20 cellular contexts compared by ENCODE assay signal in genomic region chr20:31913431-31914157, GRCh38. TPM values are rescaled to one million over a fixed set of nuclear protein-coding genes. Genes with fewer than 3 reads are reported as not detected.
"Had no signal": no experiment of that assay in that cellular context is flagged by ENCODE, and none has a peak within 500 bp of the region (broad histone marks: within the 10 kb centered on the region; RNA-seq: fewer than 3 reads in every experiment).

No MANE protein-coding gene starts in this region.

- ATAC-seq: activated naive CD4-positive, alpha-beta T cell treated with anti-CD3 and anti-CD28 coated beads, Interleukin-2, amount 50 U/mL, for 72 hours; foreskin keratinocyte; left ventricle myocardium superior; mucosa of descending colon had no signal

- H3K4me3 ChIP-seq: ascending aorta, mucosa of descending colon, spleen, testis had no signal

- H3K4me3 Mint-ChIP-seq: activated CD4-positive, alpha-beta memory T cell treated with anti-CD3 and anti-CD28 coated beads for 36 hours had no signal

- H3K36me3 Mint-ChIP-seq: activated CD4-positive, alpha-beta memory T cell treated with anti-CD3 and anti-CD28 coated beads for 36 hours; activated naive CD4-positive, alpha-beta T cell treated with anti-CD3 and anti-CD28 coated beads, Interleukin-2, amount 50 U/mL, for 72 hours had no signal

- H3K27ac Mint-ChIP-seq: activated CD4-positive, alpha-beta memory T cell treated with anti-CD3 and anti-CD28 coated beads for 36 hours had no signal

- H3K9me3 ChIP-seq: ascending aorta, mucosa of descending colon, spleen, testis had no signal

- H3K36me3 ChIP-seq: ascending aorta, brain microvascular endothelial cell, spleen had no signal

- H3K4me1 ChIP-seq: ascending aorta, foreskin keratinocyte had no signal

- H3K27me3 ChIP-seq: ascending aorta, brain microvascular endothelial cell, spleen, testis had no signal

- DNase-seq: activated CD4-positive, alpha-beta memory T cell treated with anti-CD3 and anti-CD28 coated beads for 36 hours; activated CD4-positive, alpha-beta T cell treated with anti-CD3 and anti-CD28 coated beads for 48 hours; brain microvascular endothelial cell; caudate nucleus; dermis blood vessel endothelial cell; effector CD8-positive, alpha-beta T cell; foreskin keratinocyte; left ventricle myocardium superior; mucosa of descending colon; spleen; stimulated activated CD4-positive, alpha-beta T cell treated with anti-CD3 and anti-CD28 coated beads, Interleukin-4, amount 100 ng/mL, for 1 hour; stimulated activated naive CD4-positive, alpha-beta T cell; T1000; testis; trophoblast cell had no signal

- H3K9me3 Mint-ChIP-seq: activated CD4-positive, alpha-beta memory T cell treated with anti-CD3 and anti-CD28 coated beads for 36 hours; activated naive CD4-positive, alpha-beta T cell treated with anti-CD3 and anti-CD28 coated beads, Interleukin-2, amount 50 U/mL, for 72 hours had no signal

- H3K27ac ChIP-seq: ascending aorta, brain microvascular endothelial cell, foreskin keratinocyte, spleen, testis had no signal

RNA-seq across cellular contexts. Expression of gene TTLL9, which starts 43.2 kb away (rescaled TPM):
- total RNA-seq: activated CD4-positive, alpha-beta memory T cell treated with anti-CD3 and anti-CD28 coated beads for 36 hours; activated naive CD4-positive, alpha-beta T cell treated with anti-CD3 and anti-CD28 coated beads, Interleukin-2, amount 50 U/mL, for 72 hours; ascending aorta; dermis blood vessel endothelial cell; foreskin keratinocyte; left ventricle myocardium superior; T-helper 1 cell treated with Interleukin-12 subunit alpha and Interleukin-12 subunit beta and Interleukin-4 antibody, amounts not matched to agents 30 ng/mL and 1 ng/mL, for 36 hours had no signal
- polyA plus RNA-seq: foreskin keratinocyte had no signal

RNA-seq across cellular contexts. Expression of gene DUSP15, which starts 43.3 kb away (rescaled TPM):
- total RNA-seq: activated CD4-positive, alpha-beta memory T cell treated with anti-CD3 and anti-CD28 coated beads for 36 hours; activated naive CD4-positive, alpha-beta T cell treated with anti-CD3 and anti-CD28 coated beads, Interleukin-2, amount 50 U/mL, for 72 hours; foreskin keratinocyte; T-helper 1 cell treated with Interleukin-12 subunit alpha and Interleukin-12 subunit beta and Interleukin-4 antibody, amounts not matched to agents 30 ng/mL and 1 ng/mL, for 36 hours had no signal
- polyA plus RNA-seq: foreskin keratinocyte had no signal

RNA-seq across cellular contexts. Expression of gene XKR7, which starts 54.4 kb away (rescaled TPM):
- total RNA-seq: activated CD4-positive, alpha-beta memory T cell treated with anti-CD3 and anti-CD28 coated beads for 36 hours; ascending aorta; dermis blood vessel endothelial cell; foreskin keratinocyte; glomerular endothelial cell; left ventricle myocardium superior; omental fat pad; T-helper 1 cell treated with Interleukin-12 subunit alpha and Interleukin-12 subunit beta and Interleukin-4 antibody, amounts not matched to agents 30 ng/mL and 1 ng/mL, for 36 hours had no signal
- polyA plus RNA-seq: foreskin keratinocyte had no signal
